17 cellular contexts compared by ENCODE assay signal in genomic region chr1:194256010-194256409, GRCh38.
DNase-seq lines count a peak whose midpoint lies in the region; ATAC-seq and TF ChIP-seq lines count a peak whose summit lies in the region.
"Had no signal": no experiment of that assay in that cellular context is flagged by ENCODE, and none has a peak within 500 bp of the region (broad histone marks: within the 10 kb centered on the region; RNA-seq: fewer than 3 reads in every experiment).

No MANE protein-coding gene starts in this region.

- no peaks in the 10 kb centered on the region for H3K36me3 ChIP-seq in left lung
- H3K36me3 ChIP-seq: BLaER1 treated with 17β-estradiol and CSF1 and Interleukin-3, amounts not matched to agents 10 nM and 100 nM had no signal

- H3K27ac ChIP-seq in left lung, result no peak overlapping the region
- H3K27ac ChIP-seq: 22Rv1; A549; BLaER1 treated with 17β-estradiol and CSF1 and Interleukin-3, amounts not matched to agents 10 nM and 100 nM; C4-2B had no signal

- intact Hi-C loops in left lung (cut with DNase I), result no loop called here

- H3K9me3 ChIP-seq in left lung, result no peaks in the 10 kb centered on the region
- H3K9me3 ChIP-seq: A549; BLaER1 treated with 17β-estradiol and CSF1 and Interleukin-3, amounts not matched to agents 10 nM and 100 nM; Caco-2 had no signal

- H3K27me3 ChIP-seq in left lung, result no peaks in the 10 kb centered on the region
- H3K27me3 ChIP-seq: BLaER1 treated with 17β-estradiol and CSF1 and Interleukin-3, amounts not matched to agents 10 nM and 100 nM had no signal

- no peak for TF ChIP-seq CTCF in left lung (IDR thresholded peaks at IDR 0.05)

- no peaks in the 10 kb centered on the region for H3K4me1 ChIP-seq in left lung
- H3K4me1 ChIP-seq: A549; BLaER1 treated with 17β-estradiol and CSF1 and Interleukin-3, amounts not matched to agents 10 nM and 100 nM; Caco-2 had no signal

- ATAC-seq in left lung, result peak; percentile 61
- no peak for ATAC-seq in HG02885 (IDR thresholded peaks at IDR 0.05; ENCODE audit: poor library complexity, unreplicated experiment)
- ATAC-seq: A549; CD8-positive, alpha-beta T cell had no signal

- H3K4me3 ChIP-seq in left lung, result no peak overlapping the region
- H3K4me3 ChIP-seq: A549; BLaER1 treated with 17β-estradiol and CSF1 and Interleukin-3, amounts not matched to agents 10 nM and 100 nM had no signal

- DNase-seq in NCI-H748 (lab: John Stamatoyannopoulos, UW; ENCODE audit: unreplicated experiment) (peak; percentile 20), NCI-H748 treated with DMSO at 0.1 percent for 48 hours (lab: John Stamatoyannopoulos, UW) (no peak), NCI-H69 (lab: John Stamatoyannopoulos, UW) (peak; percentile 60), left lung (no peak), cerebellar nuclear complex (lab: John Stamatoyannopoulos, UW) (no peak)
- DNase-seq: AML-193; Caco-2; Calu3; CD4-positive, alpha-beta T cell; CD8-positive, alpha-beta T cell; DMS79 treated with DMSO at 0.1 percent for 48 hours; GF-D8 had no signal

Comparison
In these comparisons a context has a peak if more than half of its experiments do, and no peak if none do; other contexts are left out.
1. DNase-seq: peak in NCI-H748 (single experiment) and NCI-H69 (single experiment); none in NCI-H748 treated with DMSO at 0.1 percent for 48 hours (single experiment), left lung (0 of 2) and cerebellar nuclear complex (0 of 2).